ENCODE assay signal across 8 cellular contexts in genomic region chr1:16145988-16146887, GRCh38. TPM values are rescaled to one million over a fixed set of nuclear protein-coding genes. Genes with fewer than 3 reads are reported as not detected.
DNase-seq lines count a peak whose midpoint lies in the region; ATAC-seq, FAIRE-seq and TF ChIP-seq lines count a peak whose summit lies in the region.

No MANE protein-coding gene starts in this region.

- no peaks in the 10 kb centered on the region for H3K9me3 ChIP-seq in A549
- H3K9me3 ChIP-seq in right lobe of liver, result no peaks in the 10 kb centered on the region

- no peak; a peak in 1 of 5 replicates for TF ChIP-seq RAD21 in A549 (conservative IDR thresholded peaks at IDR 0.05 in 1 of 2, IDR thresholded peaks at IDR 0.05 in 1 of 2)

- H3K27me3 ChIP-seq in KMS-11 (ENCODE audit: insufficient read depth, low read depth) (no peaks in the 10 kb centered on the region), right lobe of liver (no peaks in the 10 kb centered on the region)

- peak; percentile 19 to 59; a peak in 3 of 5 replicates for TF ChIP-seq EP300 in A549 (IDR thresholded peaks at IDR 0.05)

- peak; percentile 82 to 87 for DNase-seq in A549 (ENCODE audit: low read depth in 1 of 2, low spot score in 1 of 2)
- DNase-seq in coronary artery (ENCODE audit: low spot score), result peak; percentile 86
- peak; percentile 65 to 72 (median 67) for DNase-seq in right lobe of liver
- DNase-seq in activated CD4-positive, alpha-beta T cell treated with anti-CD3 and anti-CD28 coated beads, Interleukin-2, amount 50 U/mL, for 48 hours, result no peak

- WGBS in A549 (ENCODE audit: missing lambda C conversion rate), result 0% methylated on average over 11 of the region's 35 CpGs
- WGBS in right lobe of liver (ENCODE audit: insufficient coverage, low coverage, low lambda C conversion rate, missing lambda C conversion rate), result 37% methylated on average over 18 of the region's 35 CpGs
- 18% methylated on average over 35 of the region's 35 CpGs for WGBS in urinary bladder

- peak; percentile 36 to 49 for ATAC-seq in A549
- peak; percentile 9 to 44 (median 17) for ATAC-seq in right lobe of liver
- no peak for ATAC-seq in GM21737 (IDR thresholded peaks at IDR 0.05; ENCODE audit: unreplicated experiment)
- ATAC-seq in GM18873 (IDR thresholded peaks at IDR 0.05; ENCODE audit: low FRiP score, unreplicated experiment), result no peak

- POLR2A ChIA-PET in A549 (lab: Yijun Ruan, JAX), result interaction anchor here (0.8 to 2.9 kb wide), 5 partner anchors 9 to 67 kb away, joined by 3 to 24 read pairs (median 4); partner anchors contain the start of gene EPHA2

- intact Hi-C loops in right lobe of liver (cut with DNase I), result loop anchor here in 1 of 2 donors (10.0 kb wide), 1 partner anchor 81 kb away; no protein-coding TSS in a partner anchor

- H3K4me1 ChIP-seq in A549, result peaks cover 96% of the 10 kb centered on the region
- H3K4me1 ChIP-seq in KMS-11 (ENCODE audit: low read depth, poor library complexity, severe bottlenecking), result peaks cover 54% of the 10 kb centered on the region
- peaks cover 0 to 45% (median 19%) of the 10 kb centered on the region in 4 donors for H3K4me1 ChIP-seq in right lobe of liver
- H3K4me1 ChIP-seq in urinary bladder (ENCODE audit: insufficient read depth), result no peaks in the 10 kb centered on the region

- H3K27ac ChIP-seq in A549, result peak overlapping the region; percentile 95 to 100
- peak overlapping the region; percentile 13; the same call in 1 of the 2 replicates for H3K27ac ChIP-seq in KMS-11
- peak overlapping the region; percentile 79 to 94 for H3K27ac ChIP-seq in coronary artery
- peak overlapping the region; percentile 74 to 93 (median 84) for H3K27ac ChIP-seq in right lobe of liver
- H3K27ac ChIP-seq in urinary bladder (ENCODE audit: low read depth), result no peak overlapping the region

- H4K20me1 ChIP-seq in KMS-11 (ENCODE audit: insufficient read depth), result no peaks in the 10 kb centered on the region

- H3K36me3 ChIP-seq in KMS-11 (ENCODE audit: insufficient read depth) (no peaks in the 10 kb centered on the region), right lobe of liver (peaks cover 0 to 17% (median 9%) of the 10 kb centered on the region in 4 donors), urinary bladder (ENCODE audit: insufficient read depth) (no peaks in the 10 kb centered on the region)

- H3K4me2 ChIP-seq in A549 (peak overlapping the region; percentile 81), KMS-11 (peak overlapping the region; percentile 79)

- TF ChIP-seq CTCF in A549 (IDR thresholded peaks at IDR 0.05) (no peak), KMS-11 (conservative IDR thresholded peaks at IDR 0.05; ENCODE audit: low read depth, low read length) (no peak), coronary artery (IDR thresholded peaks at IDR 0.05) (no peak), right lobe of liver (IDR thresholded peaks at IDR 0.05) (no peak)

- FAIRE-seq in A549 (lab: Jason Lieb, UNC), result no peak

- peak overlapping the region; percentile 23; the same call in 1 of the 2 replicates for H3K9ac ChIP-seq in KMS-11

- no peaks in the 10 kb centered on the region for H3K79me2 ChIP-seq in KMS-11 (ENCODE audit: insufficient read depth, low read depth)

- peak overlapping the region; percentile 36 for H3K4me3 ChIP-seq in A549
- H3K4me3 ChIP-seq in KMS-11 (IDR thresholded peaks at IDR 0.05; ENCODE audit: insufficient read depth, low read depth, low read length), result peak overlapping the region; percentile 65
- H3K4me3 ChIP-seq in coronary artery, result peak overlapping the region; percentile 67
- peak overlapping the region in 2 of 3 donors; percentile 5 to 46 for H3K4me3 ChIP-seq in right lobe of liver
- peak overlapping the region; percentile 3 for H3K4me3 ChIP-seq in urinary bladder (ENCODE audit: low read depth, low read length)

- peak overlapping the region; percentile 56; the same call in 1 of the 2 replicates for H2AFZ ChIP-seq in KMS-11 (ENCODE audit: low read depth)

- CTCF ChIA-PET in A549 (lab: Yijun Ruan, JAX), result interaction anchor here (0.6 to 16.2 kb wide), 8 partner anchors 9 to 68 kb away, joined by 3 to 222 read pairs (median 6); partner anchors contain the start of gene FAM131C

- TF ChIP-seq POLR2A in A549 (IDR thresholded peaks at IDR 0.05; ENCODE audit: low read length) (no peak), right lobe of liver (IDR thresholded peaks at IDR 0.05) (peak; percentile 19)

TF ChIP-seq in A549, 52 proteins besides CTCF, POLR2A, EP300 and RAD21:
- TF ChIP-seq MAFK (IDR thresholded peaks at IDR 0.05; ENCODE audit: partially characterized antibody) (no peak), GATA3 (IDR thresholded peaks at IDR 0.05; ENCODE audit: borderline replicate concordance) (peak; percentile 56; the same call in 1 of the 2 replicates), PHF8 (IDR thresholded peaks at IDR 0.05; ENCODE audit: borderline replicate concordance, low read depth) (no peak), FOSL2 (IDR thresholded peaks at IDR 0.05) (no peak), FOSL2 (CRISPR knock-in tag; IDR thresholded peaks at IDR 0.05) (peak; percentile 41), JUN (IDR thresholded peaks at IDR 0.05) (peak in 1 of 2 experiments; percentile 46; a peak in 3 of 5 replicates), POLR2AphosphoS2 (conservative IDR thresholded peaks at IDR 0.05; ENCODE audit: low read length) (peak; percentile 66; the same call in 1 of the 2 replicates), SREBF2 (IDR thresholded peaks at IDR 0.05) (no peak), JUNB (IDR thresholded peaks at IDR 0.05) (no peak), SMC3 (IDR thresholded peaks at IDR 0.05) (0 out of 3 replicates have a peak, but pooled peaks have one; percentile 9), ATOH8 (CRISPR knock-in tag; IDR thresholded peaks at IDR 0.05; ENCODE audit: low read depth) (no peak), MAZ (IDR thresholded peaks at IDR 0.05; ENCODE audit: borderline replicate concordance, low read depth, low read length) (peak; percentile 82; the same call in 1 of the 2 replicates), HOXB5 (CRISPR knock-in tag; IDR thresholded peaks at IDR 0.05) (0 out of 2 replicates have a peak, but pooled peaks have one; percentile 26), KDM1A (IDR thresholded peaks at IDR 0.05; ENCODE audit: low read depth) (0 out of 2 replicates have a peak, but pooled peaks have one; percentile 34), ESRRA (IDR thresholded peaks at IDR 0.05; ENCODE audit: borderline replicate concordance, low read length) (no peak), MAX (IDR thresholded peaks at IDR 0.05) (peak; percentile 47)

RNA-seq across cellular contexts. Expression of gene EPHA2, which starts 9.6 kb away (rescaled TPM):
- polyA plus RNA-seq in A549 (2011; rRNA removed) (55.0 and 59.3 TPM in 2 replicates), A549 (2017; fragmentation: RNase III; extraction: RNeasy Plus Mini Kit Qiagen cat#74134 plus additional on column Dnase treatment) (87.1 to 93.8 TPM (median 93.2 TPM) in 3 replicates), urinary bladder (16.2 TPM)
- polyA plus RNA-seq in A549 (2012; cell fraction: cytosol; rRNA removed), result 112 and 122 TPM in 2 replicates
- 317 and 462 TPM in 2 replicates for polyA plus RNA-seq in A549 (2012; cell fraction: nucleus; rRNA removed)
- polyA minus RNA-seq in A549 (2011; rRNA and poly(A)+ RNA removed), result 99.4 and 100.0 TPM in 2 replicates
- total RNA-seq in right lobe of liver (10 to 100 TPM in 4 of 6 experiments, 1 to 10 TPM in 2; 6.0 to 14.7 (median 10.8) TPM), urinary bladder (11.3 TPM)

Comparison
In these comparisons a context has a peak if more than half of its experiments do, and no peak if none do; other contexts are left out.
1. ATAC-seq: peak in A549 (2 of 2) and right lobe of liver (4 of 4); none in GM21737 (single experiment) and GM18873 (single experiment).
2. DNase-seq: peak in A549 (2 of 2), coronary artery (single experiment) and right lobe of liver (3 of 3); none in activated CD4-positive, alpha-beta T cell treated with anti-CD3 and anti-CD28 coated beads, Interleukin-2, amount 50 U/mL, for 48 hours (0 of 2).
3. H3K4me3 ChIP-seq: peak in every context shown above with its lines; median percentile 67 in coronary artery; 65 in KMS-11; 36 in A549; 26 in right lobe of liver; 3 in urinary bladder.